Comparison of ENCODE assay signal across 23 cellular contexts in the genomic region with DNA sequence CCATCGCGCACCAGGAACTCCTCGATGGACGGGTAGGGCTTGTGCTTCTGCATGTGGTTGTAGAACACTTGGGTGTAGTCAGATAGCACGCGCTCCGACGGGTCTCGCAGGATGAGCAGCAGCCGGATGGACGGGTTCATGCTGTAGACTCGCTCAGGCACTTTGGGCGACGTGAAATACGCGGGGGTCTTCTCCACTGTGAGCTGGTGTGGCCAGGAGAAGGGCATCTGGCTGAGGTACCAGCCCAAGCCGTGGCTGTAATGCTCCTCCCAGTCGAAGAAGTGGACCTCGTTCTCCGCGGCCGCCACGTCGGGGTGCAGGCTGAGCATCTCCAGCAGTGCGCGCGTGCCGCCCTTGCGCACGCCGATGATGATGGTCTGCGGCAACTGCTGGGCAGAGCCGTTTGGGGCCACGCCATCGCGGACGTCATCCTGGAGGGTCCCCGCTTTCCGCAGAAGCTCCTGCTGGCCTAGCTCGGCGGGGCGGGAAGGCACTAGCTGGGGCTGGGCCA. TPM values are rescaled to one million over a fixed set of nuclear protein-coding genes. Genes with fewer than 3 reads are reported as not detected.
DNase-seq lines count a peak whose midpoint lies in the region; ATAC-seq, FAIRE-seq and TF ChIP-seq lines count a peak whose summit lies in the region.
"Had no signal": no experiment of that assay in that cellular context is flagged by ENCODE, and none has a peak within 500 bp of the region (broad histone marks: within the 10 kb centered on the region; RNA-seq: fewer than 3 reads in every experiment).

No MANE protein-coding gene starts in this region.

- no peak for FAIRE-seq in RCC 7860 (lab: Jason Lieb, UNC)
- FAIRE-seq: A549, D721Med, G401.6, GM12892, GM18507, HTR-8/SVneo, K562 had no signal

- H3K4me3 ChIP-seq in heart right ventricle (no peak overlapping the region), RWPE2 (ENCODE audit: severe bottlenecking) (no peak overlapping the region), neuronal stem cell (ENCODE audit: low read length in 2 of 2) (no peak overlapping the region), PC-3 (ENCODE audit: low read length) (no peak overlapping the region)
- H3K4me3 ChIP-seq: A549, K562 had no signal

- no peak overlapping the region for H2BK12ac ChIP-seq in neuronal stem cell (ENCODE audit: low read length)

- DNase-seq in Right ventricle myocardium inferior (ENCODE audit: missing footprints) (peak; percentile 68), heart right ventricle (no peak), RWPE2 (ENCODE audit: low spot score) (peak; percentile 51), neuronal stem cell (ENCODE audit: low spot score) (no peak), PC-3 (no peak), RCC 7860 (ENCODE audit: low spot score) (no peak)
- DNase-seq: AML-193; Caco-2; CD4-positive, alpha-beta T cell; GOT3; H9; IMR-90 had no signal

- intact Hi-C loops in Right ventricle myocardium inferior (cut with DNase I), result no loop called here
- intact Hi-C loops in heart right ventricle (cut with DNase I), result no loop called here
- intact Hi-C loops in PC-3 (cut with micrococcal nuclease), result no loop called here

- no peaks in the 10 kb centered on the region for H3K79me2 ChIP-seq in PC-3 (ENCODE audit: low read length)

- peak overlapping the region; percentile 46 for H3K23ac ChIP-seq in neuronal stem cell (ENCODE audit: low read depth, low read length, poor library complexity)

- H3K27me3 ChIP-seq in heart right ventricle (no peaks in the 10 kb centered on the region), RWPE2 (ENCODE audit: insufficient read depth, poor library complexity, severe bottlenecking) (no peaks in the 10 kb centered on the region), neuronal stem cell (ENCODE audit: control insufficient read depth in 3 of 3, insufficient read depth in 3 of 3, low read depth in 1 of 3, low read length in 3 of 3) (no peaks in the 10 kb centered on the region), PC-3 (ENCODE audit: low read length) (no peaks in the 10 kb centered on the region)

- no peak overlapping the region for H3K14ac ChIP-seq in neuronal stem cell (ENCODE audit: low read length)

- H3K4ac ChIP-seq in neuronal stem cell (ENCODE audit: low read length), result no peak overlapping the region

- H2BK120ac ChIP-seq in neuronal stem cell (ENCODE audit: low read depth, low read length), result no peak overlapping the region

- H3K9me3 ChIP-seq in heart right ventricle (peaks cover 0 to 4% (median 0%) of the 10 kb centered on the region in 11 donors), RWPE2 (ENCODE audit: severe bottlenecking) (no peaks in the 10 kb centered on the region), neuronal stem cell (replicated peaks in 1 of 2; ENCODE audit: control insufficient read depth in 2 of 2, insufficient read depth in 1 of 2, low read depth in 1 of 2, low read length in 2 of 2) (no peaks in the 10 kb centered on the region), PC-3 (ENCODE audit: low read length) (no peaks in the 10 kb centered on the region)
- H3K9me3 ChIP-seq: A549, Caco-2 had no signal

- H3K9ac ChIP-seq in neuronal stem cell (ENCODE audit: low read depth, low read length, poor library complexity) (no peak overlapping the region), PC-3 (ENCODE audit: low read length) (no peak overlapping the region)

- peak overlapping the region; percentile 78 for H3K18ac ChIP-seq in neuronal stem cell (ENCODE audit: low read length)

- no TSS peak for BruUV-seq in PC-3 (replicated peaks; lab: Mats Ljungman, UMichigan)

- CTCF ChIA-PET in PC-3 (lab: Charles Lee), result no interaction called here

- no peak overlapping the region for H2BK5ac ChIP-seq in neuronal stem cell (ENCODE audit: low read length)

- no peaks in the 10 kb centered on the region for H3K79me1 ChIP-seq in neuronal stem cell (ENCODE audit: low read depth, low read length)

- no peak overlapping the region for H4K8ac ChIP-seq in neuronal stem cell (ENCODE audit: low read depth, low read length)

- POLR2A ChIA-PET in PC-3 (lab: Charles Lee; ENCODE audit: unreplicated experiment), result no interaction called here

- no peaks in the 10 kb centered on the region for H4K20me1 ChIP-seq in PC-3 (ENCODE audit: low read length)

- H2AFZ ChIP-seq in neuronal stem cell (ENCODE audit: low read length), result no peak overlapping the region
- no peak overlapping the region for H2AFZ ChIP-seq in PC-3 (ENCODE audit: low read length)

- H2BK15ac ChIP-seq in neuronal stem cell (ENCODE audit: low read length), result no peak overlapping the region

- H3K9me2 ChIP-seq in PC-3 (replicated peaks; ENCODE audit: low read length), result no peaks in the 10 kb centered on the region

- H3K4me2 ChIP-seq in neuronal stem cell (ENCODE audit: insufficient read depth, low read length, poor library complexity, severe bottlenecking), result no peak overlapping the region
- H3K4me2 ChIP-seq in PC-3 (ENCODE audit: low read length), result no peak overlapping the region
- H3K4me2 ChIP-seq: A549 had no signal

- H3K36me3 ChIP-seq in heart right ventricle (peaks cover 0 to 11% (median 0%) of the 10 kb centered on the region in 9 donors), RWPE2 (ENCODE audit: low read depth) (peaks cover 13% of the 10 kb centered on the region), neuronal stem cell (replicated peaks in 1 of 2; ENCODE audit: control insufficient read depth in 2 of 2, insufficient read depth in 2 of 2, low read length in 2 of 2) (no peaks in the 10 kb centered on the region), PC-3 (ENCODE audit: low read depth, low read length) (no peaks in the 10 kb centered on the region)

- ATAC-seq in Right ventricle myocardium inferior (no peak), heart right ventricle (no peak), RWPE2 (ENCODE audit: low read depth) (no peak), GM19455 (IDR thresholded peaks at IDR 0.05; ENCODE audit: unreplicated experiment) (no peak), PC-3 (no peak)
- ATAC-seq: A549, K562 had no signal

- no peak overlapping the region for H3K27ac ChIP-seq in heart right ventricle
- no peak overlapping the region for H3K27ac ChIP-seq in RWPE2 (ENCODE audit: poor library complexity, severe bottlenecking)
- no peak overlapping the region for H3K27ac ChIP-seq in neuronal stem cell (replicated peaks; ENCODE audit: low read length)
- no peak overlapping the region for H3K27ac ChIP-seq in PC-3 (ENCODE audit: low read length)
- H3K27ac ChIP-seq: 22Rv1, A549, C4-2B had no signal

- TF ChIP-seq CTCF in heart right ventricle (IDR thresholded peaks at IDR 0.05), result no peak
- no peak for TF ChIP-seq CTCF in RWPE2 (IDR thresholded peaks at IDR 0.05; ENCODE audit: poor library complexity, severe bottlenecking)
- TF ChIP-seq CTCF in PC-3 (conservative IDR thresholded peaks at IDR 0.05; ENCODE audit: low read depth, low read length), result no peak

- 98% methylated on average over 42 of the region's 42 CpGs for WGBS in heart right ventricle, 2 donors
- no CpG with 5 or more reads among the region's 42 CpGs for WGBS in neuronal stem cell (ENCODE audit: extremely low coverage in 2 of 2, insufficient read length in 2 of 2, insufficient replicate concordance in 1 of 2), 2 donors

- H2AK5ac ChIP-seq in neuronal stem cell (ENCODE audit: low read depth, low read length), result peak overlapping the region; percentile 89

- no peaks in the 10 kb centered on the region for H3F3A ChIP-seq in PC-3 (ENCODE audit: low read length, unreplicated experiment)

- H3K4me1 ChIP-seq in heart right ventricle (peaks cover 0 to 19% (median 0%) of the 10 kb centered on the region in 9 donors), RWPE2 (ENCODE audit: insufficient read depth, poor library complexity, severe bottlenecking) (peaks cover 27% of the 10 kb centered on the region), neuronal stem cell (ENCODE audit: control insufficient read depth in 2 of 2, insufficient read depth in 1 of 2, low read depth in 1 of 2, low read length in 2 of 2) (peaks cover 0 to 2% of the 10 kb centered on the region in 2 donors), PC-3 (ENCODE audit: insufficient read depth, low read length) (peaks cover 12% of the 10 kb centered on the region; the same call in 1 of the 2 replicates)
- H3K4me1 ChIP-seq: A549 had no signal

- H4K91ac ChIP-seq in neuronal stem cell (ENCODE audit: low read depth, low read length, poor library complexity), result no peak overlapping the region

RNA-seq across cellular contexts. Expression of gene HS3ST1, which starts 29.2 kb away (rescaled TPM):
- total RNA-seq in Right ventricle myocardium inferior, result 1.4 TPM
- total RNA-seq in heart right ventricle, result 1 to 10 TPM in 6 of 10 donors, under 1 TPM in 4; 0.27 to 1.5 (median 1.1) TPM
- polyA plus RNA-seq in heart right ventricle, result 1 to 10 TPM in 1 of 2 donors, under 1 TPM in 1; 0.88 to 2.1 TPM
- 0.01 TPM for polyA plus RNA-seq in neuronal stem cell (2013, experiment 1 of 2)
- 0.01 TPM for polyA plus RNA-seq in neuronal stem cell (2013, experiment 2 of 2)
- total RNA-seq in PC-3 (2014; rRNA removed), result 4.1 and 4.2 TPM in 2 replicates
- total RNA-seq: CD4-positive, alpha-beta T cell; IMR-90 had no signal
- polyA plus RNA-seq: BJ, K562 had no signal

Comparison
In these comparisons a context has a peak if more than half of its experiments do, and no peak if none do; other contexts are left out.
1. DNase-seq: peak in Right ventricle myocardium inferior (single experiment) and RWPE2 (single experiment); none in heart right ventricle (0 of 2), neuronal stem cell (single experiment), PC-3 (single experiment) and RCC 7860 (single experiment).